25 cellular contexts compared by ENCODE assay signal in genomic region chr5:135546912-135547311, GRCh38. TPM values are rescaled to one million over a fixed set of nuclear protein-coding genes. Genes with fewer than 3 reads are reported as not detected.
"Had no signal": no experiment of that assay in that cellular context is flagged by ENCODE, and none has a peak within 500 bp of the region (broad histone marks: within the 10 kb centered on the region; RNA-seq: fewer than 3 reads in every experiment).

No MANE protein-coding gene starts in this region.

- H3K36me3 Mint-ChIP-seq: brain; natural killer cell treated with Interleukin-12 subunit alpha and Interleukin-12 subunit beta and Interleukin-15 and Interleukin-18, amount 100 ng/mL, for 72 hours; WTC11 had no signal

- H3K4me3 ChIP-seq: colonic mucosa, dorsolateral prefrontal cortex, esophagus squamous epithelium, gastroesophageal sphincter, ovary, psoas muscle, upper lobe of right lung had no signal

- H3K9me3 ChIP-seq: colonic mucosa, esophagus squamous epithelium, gastroesophageal sphincter, ovary, psoas muscle, upper lobe of right lung had no signal

- ATAC-seq: activated naive CD4-positive, alpha-beta T cell treated with anti-CD3 and anti-CD28 coated beads, Interleukin-2, amount 50 U/mL, for 72 hours; activated T-helper 17 cell treated with anti-CD3 and anti-CD28 coated beads, Interleukin-2, amount 50 U/mL, for 72 hours; effector memory CD8-positive, alpha-beta T cell; gastroesophageal sphincter; natural killer cell treated with Interleukin-12 subunit alpha and Interleukin-12 subunit beta and Interleukin-15 and Interleukin-18, amount 100 ng/mL, for 72 hours; psoas muscle; right cardiac atrium; upper lobe of right lung had no signal

- H3K9me3 Mint-ChIP-seq: activated naive CD4-positive, alpha-beta T cell treated with anti-CD3 and anti-CD28 coated beads, Interleukin-2, amount 50 U/mL, for 72 hours; activated T-helper 17 cell treated with anti-CD3 and anti-CD28 coated beads, Interleukin-2, amount 50 U/mL, for 72 hours; central memory CD8-positive, alpha-beta T cell; effector memory CD8-positive, alpha-beta T cell; natural killer cell treated with Interleukin-12 subunit alpha and Interleukin-12 subunit beta and Interleukin-15 and Interleukin-18, amount 100 ng/mL, for 72 hours; WTC11 had no signal

- H3K36me3 ChIP-seq: colonic mucosa, esophagus squamous epithelium, gastroesophageal sphincter, ovary, upper lobe of right lung had no signal

- H3K27ac Mint-ChIP-seq: activated naive CD4-positive, alpha-beta T cell treated with anti-CD3 and anti-CD28 coated beads, Interleukin-2, amount 50 U/mL, for 72 hours; activated T-helper 17 cell treated with anti-CD3 and anti-CD28 coated beads, Interleukin-2, amount 50 U/mL, for 72 hours; effector memory CD8-positive, alpha-beta T cell; natural killer cell treated with Interleukin-12 subunit alpha and Interleukin-12 subunit beta and Interleukin-15 and Interleukin-18, amount 100 ng/mL, for 72 hours; WTC11 had no signal

- H3K27me3 ChIP-seq: ovary had no signal

- DNase-seq: activated T-cell treated with anti-CD3 and anti-CD28 coated beads, Interleukin-2, amount 50 U/mL, for 1 hour; aorta; colonic mucosa; dorsolateral prefrontal cortex; effector memory CD8-positive, alpha-beta T cell; esophagus squamous epithelium; head of caudate nucleus; hypothalamus; ovary; psoas muscle; right cardiac atrium; stimulated activated CD4-positive, alpha-beta T cell treated with anti-CD3 and anti-CD28 coated beads, Interleukin-4, amount 100 ng/mL, for 24 hours; stimulated activated naive CD4-positive, alpha-beta T cell treated with Interleukin-2 at 50 U/mL for 16 hours; T-helper 9 cell; upper lobe of right lung had no signal

- FAIRE-seq: islet of Langerhans had no signal

- H3K4me3 Mint-ChIP-seq: activated T-helper 17 cell treated with anti-CD3 and anti-CD28 coated beads, Interleukin-2, amount 50 U/mL, for 72 hours; central memory CD8-positive, alpha-beta T cell; effector memory CD8-positive, alpha-beta T cell; natural killer cell treated with Interleukin-12 subunit alpha and Interleukin-12 subunit beta and Interleukin-15 and Interleukin-18, amount 100 ng/mL, for 72 hours; WTC11 had no signal

- H3K27ac ChIP-seq: colonic mucosa, dorsolateral prefrontal cortex, esophagus squamous epithelium, gastroesophageal sphincter, ovary, psoas muscle, upper lobe of right lung had no signal

RNA-seq across cellular contexts. Expression of gene NEUROG1, which starts 11.1 kb away (rescaled TPM):
- total RNA-seq: activated naive CD4-positive, alpha-beta T cell treated with anti-CD3 and anti-CD28 coated beads, Interleukin-2, amount 50 U/mL, for 72 hours; activated T-helper 17 cell treated with anti-CD3 and anti-CD28 coated beads, Interleukin-2, amount 50 U/mL, for 72 hours; aorta; colonic mucosa; dorsolateral prefrontal cortex; esophagus squamous epithelium; gastroesophageal sphincter; liver; natural killer cell treated with Interleukin-12 subunit alpha and Interleukin-12 subunit beta and Interleukin-15 and Interleukin-18, amount 100 ng/mL, for 72 hours; ovary; psoas muscle; right cardiac atrium; upper lobe of right lung had no signal
- polyA plus RNA-seq: adipose tissue, aorta, liver, psoas muscle, right cardiac atrium had no signal

RNA-seq across cellular contexts. Expression of gene CXCL14, which starts 31.9 kb away (rescaled TPM):
- total RNA-seq: activated naive CD4-positive, alpha-beta T cell treated with anti-CD3 and anti-CD28 coated beads, Interleukin-2, amount 50 U/mL, for 72 hours; activated T-helper 17 cell treated with anti-CD3 and anti-CD28 coated beads, Interleukin-2, amount 50 U/mL, for 72 hours; natural killer cell treated with Interleukin-12 subunit alpha and Interleukin-12 subunit beta and Interleukin-15 and Interleukin-18, amount 100 ng/mL, for 72 hours had no signal
